40 cellular contexts compared by ENCODE assay signal in the genomic region with DNA sequence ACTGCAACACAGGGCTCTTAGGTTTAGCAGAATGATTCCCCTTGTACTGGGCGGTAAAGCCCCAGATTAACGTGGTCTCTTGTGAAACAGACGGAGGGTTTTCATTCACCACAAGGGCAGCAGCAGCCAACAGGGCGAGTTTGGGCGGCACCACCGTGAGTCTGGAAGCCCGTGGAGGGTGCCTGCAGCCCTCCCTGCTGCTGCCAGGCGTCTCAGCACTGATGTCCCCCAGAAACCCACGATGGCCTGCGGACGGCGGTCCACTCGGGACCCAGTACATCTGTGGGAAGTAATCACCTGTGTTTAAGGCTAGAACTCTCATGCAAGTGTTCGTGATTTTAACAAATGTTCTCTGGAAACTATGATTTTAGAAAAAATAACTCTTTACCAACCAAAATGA.
"Had no signal": no experiment of that assay in that cellular context is flagged by ENCODE, and none has a peak within 500 bp of the region (broad histone marks: within the 10 kb centered on the region; RNA-seq: fewer than 3 reads in every experiment).

No MANE protein-coding gene starts in this region.

- H3K36me3 Mint-ChIP-seq: activated naive CD4-positive, alpha-beta T cell treated with anti-CD3 and anti-CD28 coated beads, Interleukin-2, amount 10 ng/mL, durations not matched to agents 7 days and 5 days; activated naive CD4-positive, alpha-beta T cell treated with anti-CD3 and anti-CD28 coated beads, Interleukin-2, amount 50 U/mL, for 24 hours; activated naive CD8-positive, alpha-beta T cell; activated naive CD8-positive, alpha-beta T cell treated with anti-CD3 and anti-CD28 coated beads for 36 hours; activated naive CD8-positive, alpha-beta T cell treated with anti-CD3 and anti-CD28 coated beads, Interleukin-2, amount 10 ng/mL, durations not matched to agents 7 days and 5 days; brain had no signal

- H3K27me3 ChIP-seq: adrenal gland, ascending aorta, body of pancreas, brain microvascular endothelial cell, breast epithelium, cardiac muscle cell had no signal

- FAIRE-seq: astrocyte, bronchial epithelial cell had no signal

- H3K27ac ChIP-seq: adrenal gland, ascending aorta, body of pancreas, brain microvascular endothelial cell, breast epithelium, cardiac muscle cell had no signal

- H3K27ac Mint-ChIP-seq: activated naive CD4-positive, alpha-beta T cell treated with anti-CD3 and anti-CD28 coated beads for 36 hours; activated naive CD4-positive, alpha-beta T cell treated with anti-CD3 and anti-CD28 coated beads, Interleukin-2, amount 10 ng/mL, durations not matched to agents 7 days and 5 days; activated naive CD4-positive, alpha-beta T cell treated with anti-CD3 and anti-CD28 coated beads, Interleukin-2, amount 50 U/mL, for 24 hours; activated naive CD4-positive, alpha-beta T cell treated with anti-CD3 and anti-CD28 coated beads, Interleukin-2, amount 50 U/mL, for 72 hours; activated naive CD8-positive, alpha-beta T cell; activated naive CD8-positive, alpha-beta T cell treated with anti-CD3 and anti-CD28 coated beads for 36 hours; activated naive CD8-positive, alpha-beta T cell treated with anti-CD3 and anti-CD28 coated beads, Interleukin-2, amount 10 ng/mL, durations not matched to agents 7 days and 5 days; activated naive CD8-positive, alpha-beta T cell treated with anti-CD3 and anti-CD28 coated beads, Interleukin-2, amount 50 U/mL, for 24 hours; activated T-cell treated with anti-CD3 and anti-CD28 coated beads, Interleukin-2, amount 50 U/mL, for 24 hours; activated T-cell treated with anti-CD3 and anti-CD28 coated beads, Interleukin-2, amount 50 U/mL, for 72 hours; activated T-helper 1 cell treated with anti-CD3 and anti-CD28 coated beads, Interleukin-12 subunit alpha, Interleukin-12 subunit beta, Interleukin-2, Interleukin-4 antibody, amounts not matched to agents 30 ng/mL and 10 ng/mL and 1 ng/mL, durations not matched to agents 14 hours and 24 hours and 36 hours; activated T-helper 17 cell treated with anti-CD3 and anti-CD28 coated beads, Interleukin-2, amount 50 U/mL, for 72 hours; activated T-helper 2 cell treated with anti-CD3 and anti-CD28 coated beads, Interferon-gamma antibody, Interleukin-2, Interleukin-4, amounts not matched to agents 10 μg/mL and 5 μg/mL and 100 μg/mL, durations not matched to agents 14 hours and 24 hours and 36 hours had no signal

- H3K4me3 ChIP-seq: adrenal gland, ascending aorta, body of pancreas, breast epithelium, cardiac muscle cell had no signal

- H3K4me1 Mint-ChIP-seq: activated naive CD4-positive, alpha-beta T cell treated with anti-CD3 and anti-CD28 coated beads, Interleukin-2, amount 10 ng/mL, durations not matched to agents 7 days and 5 days; activated naive CD4-positive, alpha-beta T cell treated with anti-CD3 and anti-CD28 coated beads, Interleukin-2, amount 50 U/mL, for 24 hours; activated naive CD8-positive, alpha-beta T cell treated with anti-CD3 and anti-CD28 coated beads for 36 hours; activated naive CD8-positive, alpha-beta T cell treated with anti-CD3 and anti-CD28 coated beads, Interleukin-2, amount 10 ng/mL, durations not matched to agents 7 days and 5 days; activated naive CD8-positive, alpha-beta T cell treated with anti-CD3 and anti-CD28 coated beads, Interleukin-2, amount 50 U/mL, for 24 hours; activated T-helper 17 cell treated with anti-CD3 and anti-CD28 coated beads, Interleukin-2, amount 50 U/mL, for 72 hours; central memory CD8-positive, alpha-beta T cell had no signal

- H3K36me3 ChIP-seq: adrenal gland, ascending aorta, brain microvascular endothelial cell, breast epithelium, cardiac muscle cell had no signal

- DNase-seq: activated effector memory CD4-positive, alpha-beta T cell treated with anti-CD3 and anti-CD28 coated beads, Interleukin-2, amount 50 U/mL, for 16 hours; activated effector memory CD4-positive, alpha-beta T cell treated with Interleukin-2 at 50 U/mL for 16 hours; activated gamma-delta T cell; activated gamma-delta T cell treated with Interleukin-2 at 50 U/mL for 16 hours; activated naive CD4-positive, alpha-beta T cell; activated naive CD4-positive, alpha-beta T cell treated with anti-CD3 and anti-CD28 coated beads for 36 hours; activated naive CD4-positive, alpha-beta T cell treated with anti-CD3 and anti-CD28 coated beads, Interleukin-2, amount 10 ng/mL, durations not matched to agents 7 days and 5 days; activated naive CD4-positive, alpha-beta T cell treated with anti-CD3 and anti-CD28 coated beads, Interleukin-2, amount 50 U/mL, for 16 hours; activated naive CD4-positive, alpha-beta T cell treated with Interleukin-2 at 50 U/mL for 16 hours; activated naive CD8-positive, alpha-beta T cell treated with anti-CD3 and anti-CD28 coated beads for 36 hours; activated naive CD8-positive, alpha-beta T cell treated with anti-CD3 and anti-CD28 coated beads, Interleukin-2, amount 10 ng/mL, durations not matched to agents 7 days and 5 days; activated naive CD8-positive, alpha-beta T cell treated with anti-CD3 and anti-CD28 coated beads, Interleukin-2, amount 50 U/mL, for 24 hours; activated T-cell treated with anti-CD3 and anti-CD28 coated beads, Interleukin-2, amount 50 U/mL, for 1 hour; activated T-cell treated with anti-CD3 and anti-CD28 coated beads, Interleukin-2, amount 50 U/mL, for 24 hours; activated T-cell treated with anti-CD3 and anti-CD28 coated beads, Interleukin-2, amount 50 U/mL, for 4 hours; activated T-cell treated with anti-CD3 and anti-CD28 coated beads, Interleukin-2, amount 50 U/mL, for 48 hours; activated T-cell treated with anti-CD3 and anti-CD28 coated beads, Interleukin-2, amount 50 U/mL, for 72 hours; adrenal gland; amniotic stem cell; amygdala; anterior cingulate cortex; aorta; body of pancreas; brain microvascular endothelial cell; caudate nucleus; central memory CD4-positive, alpha-beta T cell; cerebellar nuclear complex had no signal

- ATAC-seq: activated naive CD4-positive, alpha-beta T cell treated with anti-CD3 and anti-CD28 coated beads, Interleukin-2, amount 50 U/mL, for 72 hours; activated naive CD8-positive, alpha-beta T cell treated with anti-CD3 and anti-CD28 coated beads, Interleukin-2, amount 50 U/mL, for 24 hours; activated T-cell treated with anti-CD3 and anti-CD28 coated beads, Interleukin-2, amount 50 U/mL, for 4 hours; activated T-cell treated with anti-CD3 and anti-CD28 coated beads, Interleukin-2, amount 50 U/mL, for 72 hours; activated T-helper 17 cell treated with anti-CD3 and anti-CD28 coated beads, Interleukin-2, amount 50 U/mL, for 72 hours; body of pancreas had no signal

- H3K9me3 ChIP-seq: adrenal gland, ascending aorta, body of pancreas, breast epithelium had no signal

- H3K4me1 ChIP-seq: adrenal gland, ascending aorta, body of pancreas, breast epithelium had no signal

- H3K9me3 Mint-ChIP-seq: activated naive CD8-positive, alpha-beta T cell treated with anti-CD3 and anti-CD28 coated beads for 36 hours; activated naive CD8-positive, alpha-beta T cell treated with anti-CD3 and anti-CD28 coated beads, Interleukin-2, amount 10 ng/mL, durations not matched to agents 7 days and 5 days; activated T-cell treated with anti-CD3 and anti-CD28 coated beads, Interleukin-2, amount 50 U/mL, for 24 hours; activated T-helper 1 cell treated with anti-CD3 and anti-CD28 coated beads, Interleukin-12 subunit alpha, Interleukin-12 subunit beta, Interleukin-2, Interleukin-4 antibody, amounts not matched to agents 30 ng/mL and 10 ng/mL and 1 ng/mL, durations not matched to agents 14 hours and 24 hours and 36 hours; activated T-helper 17 cell treated with anti-CD3 and anti-CD28 coated beads, Interleukin-2, amount 50 U/mL, for 72 hours; activated T-helper 2 cell treated with anti-CD3 and anti-CD28 coated beads, Interferon-gamma antibody, Interleukin-2, Interleukin-4, amounts not matched to agents 10 μg/mL and 5 μg/mL and 100 μg/mL, durations not matched to agents 14 hours and 24 hours and 36 hours had no signal

- H3K27me3 Mint-ChIP-seq: activated naive CD4-positive, alpha-beta T cell treated with anti-CD3 and anti-CD28 coated beads, Interleukin-2, amount 50 U/mL, for 24 hours; activated naive CD8-positive, alpha-beta T cell treated with anti-CD3 and anti-CD28 coated beads for 36 hours; activated naive CD8-positive, alpha-beta T cell treated with anti-CD3 and anti-CD28 coated beads, Interleukin-2, amount 10 ng/mL, durations not matched to agents 7 days and 5 days; activated T-cell treated with anti-CD3 and anti-CD28 coated beads, Interleukin-2, amount 50 U/mL, for 24 hours; activated T-helper 17 cell treated with anti-CD3 and anti-CD28 coated beads, Interleukin-2, amount 50 U/mL, for 72 hours; central memory CD8-positive, alpha-beta T cell had no signal

- H3K4me3 Mint-ChIP-seq: activated naive CD4-positive, alpha-beta T cell treated with anti-CD3 and anti-CD28 coated beads for 36 hours; activated naive CD4-positive, alpha-beta T cell treated with anti-CD3 and anti-CD28 coated beads, Interleukin-2, amount 10 ng/mL, durations not matched to agents 7 days and 5 days; activated naive CD4-positive, alpha-beta T cell treated with anti-CD3 and anti-CD28 coated beads, Interleukin-2, amount 50 U/mL, for 24 hours; activated naive CD8-positive, alpha-beta T cell; activated naive CD8-positive, alpha-beta T cell treated with anti-CD3 and anti-CD28 coated beads for 36 hours; activated naive CD8-positive, alpha-beta T cell treated with anti-CD3 and anti-CD28 coated beads, Interleukin-2, amount 10 ng/mL, durations not matched to agents 7 days and 5 days; activated naive CD8-positive, alpha-beta T cell treated with anti-CD3 and anti-CD28 coated beads, Interleukin-2, amount 50 U/mL, for 24 hours; activated T-cell treated with anti-CD3 and anti-CD28 coated beads, Interleukin-2, amount 50 U/mL, for 24 hours; activated T-cell treated with anti-CD3 and anti-CD28 coated beads, Interleukin-2, amount 50 U/mL, for 4 hours; activated T-cell treated with anti-CD3 and anti-CD28 coated beads, Interleukin-2, amount 50 U/mL, for 72 hours; activated T-helper 1 cell treated with anti-CD3 and anti-CD28 coated beads, Interleukin-12 subunit alpha, Interleukin-12 subunit beta, Interleukin-2, Interleukin-4 antibody, amounts not matched to agents 30 ng/mL and 10 ng/mL and 1 ng/mL, durations not matched to agents 14 hours and 24 hours and 36 hours; activated T-helper 17 cell treated with anti-CD3 and anti-CD28 coated beads, Interleukin-2, amount 50 U/mL, for 72 hours; brain; central memory CD8-positive, alpha-beta T cell had no signal
